8 cellular contexts compared by ENCODE assay signal in the genomic region with DNA sequence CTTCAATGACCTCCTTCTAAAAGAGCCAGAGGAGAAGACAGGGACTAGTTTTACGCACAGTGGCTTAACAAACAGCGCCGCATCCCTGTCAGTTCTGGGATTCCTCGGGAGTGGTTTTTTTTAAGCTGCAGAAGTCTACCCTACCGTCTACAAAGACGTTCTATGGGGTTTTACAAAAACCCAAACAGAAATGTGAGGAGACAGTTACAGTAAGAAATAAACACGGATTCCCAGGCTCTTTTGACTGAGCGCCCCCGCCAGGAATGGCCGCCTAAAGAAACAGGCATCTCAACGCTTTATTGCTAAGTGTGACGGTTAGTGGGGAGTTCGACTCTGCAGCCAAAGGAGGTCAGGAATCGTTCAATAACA. TPM values are rescaled to one million over a fixed set of nuclear protein-coding genes. Genes with fewer than 3 reads are reported as not detected.
DNase-seq lines count a peak whose midpoint lies in the region; ATAC-seq and TF ChIP-seq lines count a peak whose summit lies in the region.

No MANE protein-coding gene starts in this region.

- H3K36me3 Mint-ChIP-seq in activated naive CD4-positive, alpha-beta T cell treated with anti-CD3 and anti-CD28 coated beads for 36 hours (ENCODE audit: low read depth): peaks cover 14% of the 10 kb centered on the region

- peak; percentile 28 to 41 (median 40) for TF ChIP-seq CTCF in esophagus muscularis mucosa (IDR thresholded peaks at IDR 0.05)

- H3K36me3 ChIP-seq in esophagus muscularis mucosa: peaks cover 34 to 54% (median 43%) of the 10 kb centered on the region in 4 donors

- TF ChIP-seq POLR2A in esophagus muscularis mucosa (IDR thresholded peaks at IDR 0.05; ENCODE audit: low read depth): no peak

- H3K4me1 ChIP-seq in esophagus muscularis mucosa: peaks cover 29 to 44% (median 34%) of the 10 kb centered on the region in 4 donors

- H3K27ac Mint-ChIP-seq in activated naive CD4-positive, alpha-beta T cell treated with anti-CD3 and anti-CD28 coated beads for 36 hours: peak overlapping the region; percentile 88

- CTCF ChIA-PET in activated naive CD4-positive, alpha-beta T cell treated with anti-CD3 and anti-CD28 coated beads for 36 hours (lab: Charles Lee): interaction anchor here (1.5 kb wide), 1 partner anchor 18 kb away, joined by 6 read pairs; no protein-coding TSS in a partner anchor

- DNase-seq in activated naive CD4-positive, alpha-beta T cell treated with anti-CD3 and anti-CD28 coated beads for 36 hours: peak; percentile 46
- DNase-seq in activated naive CD4-positive, alpha-beta T cell (lab: John Stamatoyannopoulos, UW): no peak
- no peak for DNase-seq in Jurkat, Clone E6-1 (ENCODE audit: low read depth, low spot score)
- DNase-seq in T-helper 9 cell (peak; percentile 4), esophagus muscularis mucosa (ENCODE audit: extremely low spot score) (no peak), myocyte (ENCODE audit: low read depth) (peak; percentile 57), GF-D8 (lab: John Stamatoyannopoulos, UW) (no peak)

- no peaks in the 10 kb centered on the region for H3K27me3 ChIP-seq in esophagus muscularis mucosa

- peak overlapping the region; percentile 81 for H3K4me3 ChIP-seq in Jurkat, Clone E6-1 (ENCODE audit: low read length)
- peak overlapping the region; percentile 78 to 90 (median 83) for H3K4me3 ChIP-seq in esophagus muscularis mucosa

- H3K27ac ChIP-seq in esophagus muscularis mucosa (replicated peaks in 1 of 4): peak overlapping the region; percentile 74 to 78 (median 74)

- peaks cover 45% of the 10 kb centered on the region for H3K4me1 Mint-ChIP-seq in activated naive CD4-positive, alpha-beta T cell treated with anti-CD3 and anti-CD28 coated beads for 36 hours (ENCODE audit: low read depth)

- no peaks in the 10 kb centered on the region for H3K9me3 ChIP-seq in esophagus muscularis mucosa

- TF ChIP-seq EP300 in esophagus muscularis mucosa (IDR thresholded peaks at IDR 0.05): no peak

- WGBS in esophagus muscularis mucosa: 0% methylated on average over 14 of the region's 14 CpGs

- H3K4me3 Mint-ChIP-seq in activated naive CD4-positive, alpha-beta T cell treated with anti-CD3 and anti-CD28 coated beads for 36 hours: peak overlapping the region; percentile 87

- peak; percentile 17 for ATAC-seq in GM21737 (IDR thresholded peaks at IDR 0.05; ENCODE audit: unreplicated experiment)

- H3K9me3 Mint-ChIP-seq in activated naive CD4-positive, alpha-beta T cell treated with anti-CD3 and anti-CD28 coated beads for 36 hours: no peaks in the 10 kb centered on the region

- no peaks in the 10 kb centered on the region for H3K27me3 Mint-ChIP-seq in activated naive CD4-positive, alpha-beta T cell treated with anti-CD3 and anti-CD28 coated beads for 36 hours (ENCODE audit: low read depth)

- intact Hi-C loops in activated naive CD4-positive, alpha-beta T cell treated with anti-CD3 and anti-CD28 coated beads for 36 hours (cut with micrococcal nuclease): loop anchor here (1.0 to 5.0 kb wide), 3 partner anchors 65 to 405 kb away; partner anchors contain the start of gene SPTLC2
- intact Hi-C loops in esophagus muscularis mucosa (cut with DNase I): loop anchor here (5.0 kb wide), 2 partner anchors 90 to 250 kb away; partner anchors contain the start of genes AHSA1, SPTLC2 and VIPAS39

RNA-seq across cellular contexts. Expression of gene ALKBH1, which starts 0.5 kb away (rescaled TPM):
- total RNA-seq in activated naive CD4-positive, alpha-beta T cell treated with anti-CD3 and anti-CD28 coated beads for 36 hours: 10 to 100 TPM; 13.5 to 14.5 TPM
- polyA plus RNA-seq in Jurkat, Clone E6-1 (2012; ENCODE audit: insufficient read depth, insufficient read length): 17.8 TPM
- 10 to 100 TPM in 3 of 4 donors, 1 to 10 TPM in 1; 8.0 to 13.3 (median 11.8) TPM for total RNA-seq in esophagus muscularis mucosa
- 8.5 and 9.6 TPM in 2 replicates for total RNA-seq in myocyte
- polyA plus RNA-seq in myocyte (2012): 7.3 TPM

RNA-seq across cellular contexts. Expression of gene SLIRP, which starts 0.6 kb away (rescaled TPM):
- 100 to 1,000 TPM; 134 to 149 TPM for total RNA-seq in activated naive CD4-positive, alpha-beta T cell treated with anti-CD3 and anti-CD28 coated beads for 36 hours
- 567 TPM for polyA plus RNA-seq in Jurkat, Clone E6-1 (2012; ENCODE audit: insufficient read depth, insufficient read length)
- total RNA-seq in esophagus muscularis mucosa (100 to 1,000 TPM; 101 to 247 (median 166) TPM), myocyte (178 and 295 TPM in 2 replicates)
- polyA plus RNA-seq in myocyte (2012): 194 TPM

RNA-seq across cellular contexts. Expression of gene SNW1, which starts 53.6 kb away (rescaled TPM):
- total RNA-seq in activated naive CD4-positive, alpha-beta T cell treated with anti-CD3 and anti-CD28 coated beads for 36 hours: 100 to 1,000 TPM; 117 to 129 TPM
- polyA plus RNA-seq in Jurkat, Clone E6-1 (2012; ENCODE audit: insufficient read depth, insufficient read length): 86.3 TPM
- 10 to 100 TPM; 39.9 to 57.4 (median 51.0) TPM for total RNA-seq in esophagus muscularis mucosa
- total RNA-seq in myocyte: 48.4 and 61.5 TPM in 2 replicates
- polyA plus RNA-seq in myocyte (2012): 32.3 TPM

Comparison
In these comparisons a context has a peak if more than half of its experiments do, and no peak if none do; other contexts are left out.
1. DNase-seq: peak in activated naive CD4-positive, alpha-beta T cell treated with anti-CD3 and anti-CD28 coated beads for 36 hours (single experiment), T-helper 9 cell (single experiment) and myocyte (single experiment); none in activated naive CD4-positive, alpha-beta T cell (0 of 4), Jurkat, Clone E6-1 (single experiment), esophagus muscularis mucosa (single experiment) and GF-D8 (single experiment).